In genomic region chr5:131812371-131813160, GRCh38 we compare ENCODE assay signal across 17 cellular contexts. TPM values are rescaled to one million over a fixed set of nuclear protein-coding genes. Genes with fewer than 3 reads are reported as not detected.
DNase-seq lines count a peak whose midpoint lies in the region; ATAC-seq and TF ChIP-seq lines count a peak whose summit lies in the region.
"Had no signal": no experiment of that assay in that cellular context is flagged by ENCODE, and none has a peak within 500 bp of the region (broad histone marks: within the 10 kb centered on the region; RNA-seq: fewer than 3 reads in every experiment).

No MANE protein-coding gene starts in this region.

- ATAC-seq in IMR-90 (ENCODE audit: low read depth) = no peak
- ATAC-seq in GM21423 (IDR thresholded peaks at IDR 0.05; ENCODE audit: unreplicated experiment) = no peak

- DNase-seq in NOMO-1 treated with DMSO at 0.1 percent for 48 hours (lab: John Stamatoyannopoulos, UW; ENCODE audit: unreplicated experiment) (peak; percentile 22), NOMO-1 treated with dmso at 0.1 percent for 144 hours (lab: John Stamatoyannopoulos, UW; ENCODE audit: unreplicated experiment) (no peak), IMR-90 (no peak), RKO (ENCODE audit: low spot score) (peak; percentile 63), kidney tubule cell (ENCODE audit: low spot score) (peak; percentile 36), brain microvascular endothelial cell (no peak)
- DNase-seq in activated naive CD4-positive, alpha-beta T cell treated with anti-CD3 and anti-CD28 coated beads, Interleukin-2, amount 50 U/mL, for 16 hours = no peak
- DNase-seq: ACHN, COR-L47, EL, H7, KBM-7, NCI-H187, NCI-H2171, SHP77 had no signal

- no peaks in the 10 kb centered on the region for H3K9me3 ChIP-seq in IMR-90 (ENCODE audit: control insufficient read depth, insufficient read depth, low read length)

- no peak overlapping the region for H3K23ac ChIP-seq in IMR-90 (ENCODE audit: low read depth, low read length)

- TF ChIP-seq CTCF in IMR-90 (conservative IDR thresholded peaks at IDR 0.05; ENCODE audit: low read depth, low read length) = no peak
- no peak for TF ChIP-seq CTCF in brain microvascular endothelial cell (IDR thresholded peaks at IDR 0.05; ENCODE audit: low read depth, low read length, missing control alignments)

- 0 out of 2 replicates have a peak, but pooled peaks cover 2% of the 10 kb centered on the region for H3K4me1 ChIP-seq in IMR-90 (ENCODE audit: control insufficient read depth, insufficient read depth, low read length)

- CTCF ChIA-PET in IMR-90 (lab: Yijun Ruan, JAX) = no interaction called here

- H2AK5ac ChIP-seq in IMR-90 (ENCODE audit: low read depth, low read length) = no peak overlapping the region

- H4K20me1 ChIP-seq in IMR-90 (ENCODE audit: insufficient read depth, low read length) = no peaks in the 10 kb centered on the region

- peak overlapping the region; percentile 28; the same call in 1 of the 2 replicates for H2BK120ac ChIP-seq in IMR-90 (ENCODE audit: low read depth, low read length)

- H2BK20ac ChIP-seq in IMR-90 (ENCODE audit: low read depth, low read length) = 0 out of 2 replicates have a peak overlapping the region, but pooled peaks have one; percentile 10

- no peak overlapping the region for H3K56ac ChIP-seq in IMR-90 (ENCODE audit: extremely low read depth, insufficient read depth, low read length)

- H2BK15ac ChIP-seq in IMR-90 (ENCODE audit: low read depth, low read length) = no peak overlapping the region; the same call in 2 of the 3 replicates

- H3K27me3 ChIP-seq in IMR-90 (ENCODE audit: control insufficient read depth, insufficient read depth, low read length) (no peaks in the 10 kb centered on the region), brain microvascular endothelial cell (replicated peaks) (no peaks in the 10 kb centered on the region)

- no peak overlapping the region for H3K9ac ChIP-seq in IMR-90 (ENCODE audit: low read depth, low read length)

- peaks cover 2% of the 10 kb centered on the region; the same call in 1 of the 2 replicates for H3K9me1 ChIP-seq in IMR-90 (ENCODE audit: insufficient read depth, low read length)

- H4K8ac ChIP-seq in IMR-90 (ENCODE audit: low read depth in 2 of 2, low read length in 2 of 2) = no peak overlapping the region

- WGBS in IMR-90 (ENCODE audit: extremely low coverage in 2 of 2, insufficient read length in 1 of 2), 2 experiments = no CpG with 5 or more reads among the region's 4 CpGs

- no peak for TF ChIP-seq RAD21 in IMR-90 (IDR thresholded peaks at IDR 0.05; ENCODE audit: low read length)

- TF ChIP-seq POLR2A in IMR-90 (IDR thresholded peaks at IDR 0.05; ENCODE audit: low read depth, low read length) = no peak

- H3K4me2 ChIP-seq in IMR-90 (ENCODE audit: low read depth, low read length) = no peak overlapping the region

- H3K79me1 ChIP-seq in IMR-90 (ENCODE audit: low read depth in 1 of 2, low read length in 2 of 2) = no peaks in the 10 kb centered on the region

- H3K36me3 ChIP-seq in IMR-90 (ENCODE audit: control insufficient read depth, insufficient read depth, low read length) (no peaks in the 10 kb centered on the region), brain microvascular endothelial cell (replicated peaks) (no peaks in the 10 kb centered on the region)

- H3K14ac ChIP-seq in IMR-90 (replicated peaks; ENCODE audit: low read depth, low read length) = no peak overlapping the region

- H3K27ac ChIP-seq in IMR-90 (ENCODE audit: insufficient read depth, low read length) (no peak overlapping the region), brain microvascular endothelial cell (no peak overlapping the region)
- H3K27ac ChIP-seq: HL-60 had no signal

- BruUV-seq in IMR-90 (replicated peaks; lab: Mats Ljungman, UMichigan) = no TSS peak

- in situ Hi-C loops in IMR-90 (cut with MboI; ENCODE audit: low sequenced_read_pairs) (loop anchor here (10.0 kb wide), 1 partner anchor 192 kb away; no protein-coding TSS in a partner anchor), brain microvascular endothelial cell (cut with HindIII; ENCODE audit: low pct_ligation_motif_present, low sequenced_read_pairs) (no loop called here)

- intact Hi-C loops in IMR-90 (cut with micrococcal nuclease) = no loop called here

- H2BK5ac ChIP-seq in IMR-90 (ENCODE audit: low read depth, low read length, poor library complexity, severe bottlenecking) = no peak overlapping the region

- no peak overlapping the region for H3K4me3 ChIP-seq in IMR-90 (ENCODE audit: insufficient read depth, low read depth, low read length)
- no peak overlapping the region for H3K4me3 ChIP-seq in brain microvascular endothelial cell (ENCODE audit: low read depth, low read length)

- H2AK9ac ChIP-seq in IMR-90 (replicated peaks; ENCODE audit: low read depth, low read length, poor library complexity) = no peak overlapping the region

- H4K5ac ChIP-seq in IMR-90 (ENCODE audit: low read depth, low read length) = no peak overlapping the region

- dilution Hi-C loops in IMR-90 (cut with HindIII; ENCODE audit: low sequenced_read_pairs, unreplicated experiment) = no loop called here

- no peak overlapping the region for H3K4ac ChIP-seq in IMR-90 (ENCODE audit: low read depth, low read length)

- POLR2A ChIA-PET in IMR-90 (lab: Charles Lee; ENCODE audit: unreplicated experiment) = no interaction called here

- H2AFZ ChIP-seq in IMR-90 (replicated peaks; ENCODE audit: low read length, poor library complexity) = peak overlapping the region; percentile 59

- no peak overlapping the region for H3K18ac ChIP-seq in IMR-90 (ENCODE audit: low read depth, low read length)

- no peak overlapping the region; the same call in 1 of the 2 replicates for H4K91ac ChIP-seq in IMR-90 (ENCODE audit: insufficient read depth, low read depth, low read length)

TF ChIP-seq in IMR-90, 13 proteins besides CTCF, POLR2A, EP300 and RAD21:
- no peak for TF ChIP-seq USF2 (IDR thresholded peaks at IDR 0.05; ENCODE audit: low read depth, low read length)
- no peak for TF ChIP-seq SMC3 (IDR thresholded peaks at IDR 0.05; ENCODE audit: low read depth, low read length)
- no peak for TF ChIP-seq FOS (IDR thresholded peaks at IDR 0.05; ENCODE audit: low read depth, low read length)
- TF ChIP-seq NFE2L2 (IDR thresholded peaks at IDR 0.05; ENCODE audit: low read depth, low read length) = no peak
- peak; percentile 88 for TF ChIP-seq MAFK (IDR thresholded peaks at IDR 0.05; ENCODE audit: low read depth, low read length)
- TF ChIP-seq RCOR1 (IDR thresholded peaks at IDR 0.05; ENCODE audit: insufficient replicate concordance, low read length) = no peak
- TF ChIP-seq MAZ (IDR thresholded peaks at IDR 0.05; ENCODE audit: borderline replicate concordance, low read depth, low read length) = no peak
- no peak for TF ChIP-seq BHLHE40 (IDR thresholded peaks at IDR 0.05; ENCODE audit: low read depth, low read length)
- no peak for TF ChIP-seq CEBPB (IDR thresholded peaks at IDR 0.05; ENCODE audit: low read depth, low read length)
TF ChIP-seq in IMR-90: peak in this region for 1.

RNA-seq across cellular contexts. Expression of gene FNIP1, which starts 15.7 kb away (rescaled TPM):
- total RNA-seq in IMR-90 (2012; rRNA removed) = 34.1 and 40.0 TPM in 2 replicates
- 4.8 and 5.6 TPM in 2 replicates for polyA plus RNA-seq in IMR-90 (2012; rRNA removed)
- polyA plus RNA-seq in IMR-90 (2012; cell fraction: cytosol; rRNA removed) = 1.5 TPM in 2 replicates
- 4.6 and 15.7 TPM in 2 replicates for polyA plus RNA-seq in IMR-90 (2012; cell fraction: nucleus; rRNA removed; ENCODE audit: low replicate concordance)

Comparison
In these comparisons a context has a peak if more than half of its experiments do, and no peak if none do; other contexts are left out.
1. DNase-seq: peak in NOMO-1 treated with DMSO at 0.1 percent for 48 hours (single experiment), RKO (single experiment) and kidney tubule cell (single experiment); none in NOMO-1 treated with dmso at 0.1 percent for 144 hours (single experiment), IMR-90 (single experiment), activated naive CD4-positive, alpha-beta T cell treated with anti-CD3 and anti-CD28 coated beads, Interleukin-2, amount 50 U/mL, for 16 hours (single experiment) and brain microvascular endothelial cell (single experiment).